In the genomic region with DNA sequence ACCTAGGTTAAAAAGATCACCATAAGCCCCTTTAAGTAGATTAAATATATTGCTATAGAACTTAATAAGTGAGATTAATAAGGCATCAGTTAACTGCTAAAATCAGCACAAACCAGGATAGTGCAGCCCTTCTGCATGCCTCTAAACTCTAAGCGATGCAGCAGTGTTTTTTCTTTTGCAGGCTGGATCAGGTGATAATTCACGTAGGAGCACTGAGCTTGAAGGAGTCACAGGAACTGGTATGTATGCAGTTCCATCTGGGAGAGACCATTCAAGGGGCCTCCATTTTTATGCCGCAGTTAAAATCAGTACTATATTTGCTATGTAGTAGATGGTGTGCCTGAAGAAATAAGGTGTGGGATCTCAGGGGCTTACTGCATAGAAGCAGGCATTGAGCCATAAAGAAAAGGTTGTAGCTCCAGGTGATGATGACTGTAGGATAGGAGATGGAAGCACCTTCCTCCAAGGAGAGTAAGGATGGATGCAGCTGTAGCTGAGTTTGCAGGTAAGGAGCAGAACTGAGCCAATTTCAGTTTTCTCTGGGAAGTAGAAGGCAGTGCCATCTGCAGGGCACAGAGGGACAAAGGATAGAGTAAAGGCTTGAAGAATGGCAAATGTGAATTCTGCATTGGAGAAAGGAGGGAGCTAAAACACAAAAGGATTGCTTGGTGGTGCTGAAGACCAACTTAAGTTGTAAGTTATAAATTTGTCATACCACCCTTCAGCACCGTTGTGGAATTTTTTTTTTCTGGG, we compare ENCODE assay signal across 1 cellular context.
TF ChIP-seq lines count a peak whose summit lies in the region.

No MANE protein-coding gene starts in this region.

TF ChIP-seq in neural cell, 6 proteins besides CTCF, POLR2A, EP300 and RAD21 (continued from another document):
- TF ChIP-seq, protein P1, sequence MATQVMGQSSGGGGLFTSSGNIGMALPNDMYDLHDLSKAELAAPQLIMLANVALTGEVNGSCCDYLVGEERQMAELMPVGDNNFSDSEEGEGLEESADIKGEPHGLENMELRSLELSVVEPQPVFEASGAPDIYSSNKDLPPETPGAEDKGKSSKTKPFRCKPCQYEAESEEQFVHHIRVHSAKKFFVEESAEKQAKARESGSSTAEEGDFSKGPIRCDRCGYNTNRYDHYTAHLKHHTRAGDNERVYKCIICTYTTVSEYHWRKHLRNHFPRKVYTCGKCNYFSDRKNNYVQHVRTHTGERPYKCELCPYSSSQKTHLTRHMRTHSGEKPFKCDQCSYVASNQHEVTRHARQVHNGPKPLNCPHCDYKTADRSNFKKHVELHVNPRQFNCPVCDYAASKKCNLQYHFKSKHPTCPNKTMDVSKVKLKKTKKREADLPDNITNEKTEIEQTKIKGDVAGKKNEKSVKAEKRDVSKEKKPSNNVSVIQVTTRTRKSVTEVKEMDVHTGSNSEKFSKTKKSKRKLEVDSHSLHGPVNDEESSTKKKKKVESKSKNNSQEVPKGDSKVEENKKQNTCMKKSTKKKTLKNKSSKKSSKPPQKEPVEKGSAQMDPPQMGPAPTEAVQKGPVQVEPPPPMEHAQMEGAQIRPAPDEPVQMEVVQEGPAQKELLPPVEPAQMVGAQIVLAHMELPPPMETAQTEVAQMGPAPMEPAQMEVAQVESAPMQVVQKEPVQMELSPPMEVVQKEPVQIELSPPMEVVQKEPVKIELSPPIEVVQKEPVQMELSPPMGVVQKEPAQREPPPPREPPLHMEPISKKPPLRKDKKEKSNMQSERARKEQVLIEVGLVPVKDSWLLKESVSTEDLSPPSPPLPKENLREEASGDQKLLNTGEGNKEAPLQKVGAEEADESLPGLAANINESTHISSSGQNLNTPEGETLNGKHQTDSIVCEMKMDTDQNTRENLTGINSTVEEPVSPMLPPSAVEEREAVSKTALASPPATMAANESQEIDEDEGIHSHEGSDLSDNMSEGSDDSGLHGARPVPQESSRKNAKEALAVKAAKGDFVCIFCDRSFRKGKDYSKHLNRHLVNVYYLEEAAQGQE (IDR thresholded peaks at IDR 0.05; ENCODE audit: borderline replicate concordance), result no peak
